22 cellular contexts compared by ENCODE assay signal in genomic region chr2:173854141-173854540, GRCh38.
"Had no signal": no experiment of that assay in that cellular context is flagged by ENCODE, and none has a peak within 500 bp of the region (broad histone marks: within the 10 kb centered on the region; RNA-seq: fewer than 3 reads in every experiment).

No MANE protein-coding gene starts in this region.

- H3K27ac Mint-ChIP-seq: effector memory CD8-positive, alpha-beta T cell; memory B cell; naive B cell; natural killer cell treated with Interleukin-12 subunit alpha and Interleukin-12 subunit beta and Interleukin-15 and Interleukin-18, amount 100 ng/mL, for 72 hours; progenitor cell of endocrine pancreas; stimulated activated memory B cell treated with anti-CD40 and anti-IgM and Interleukin-4, amounts not matched to agents 10 μg/mL and 1 μg/mL and 100 μg/mL, for 72 hours had no signal

- H3K36me3 ChIP-seq: esophagus squamous epithelium, neutrophil, right atrium auricular region, spleen had no signal

- H3K4me3 ChIP-seq: esophagus squamous epithelium, lung, right atrium auricular region, skin epidermis, spleen, testis had no signal

- H3K9me3 ChIP-seq: esophagus squamous epithelium, neutrophil, right atrium auricular region, spleen, testis had no signal

- H3K36me3 Mint-ChIP-seq: memory B cell; naive B cell; natural killer cell treated with Interleukin-12 subunit alpha and Interleukin-12 subunit beta and Interleukin-15 and Interleukin-18, amount 100 ng/mL, for 72 hours; stimulated activated memory B cell treated with anti-CD40 and anti-IgM and Interleukin-4, amounts not matched to agents 10 μg/mL and 1 μg/mL and 100 μg/mL, for 72 hours had no signal

- H3K4me3 Mint-ChIP-seq: effector memory CD8-positive, alpha-beta T cell; memory B cell; naive B cell; natural killer cell treated with Interleukin-12 subunit alpha and Interleukin-12 subunit beta and Interleukin-15 and Interleukin-18, amount 100 ng/mL, for 72 hours; neural crest cell; stimulated activated memory B cell treated with anti-CD40 and anti-IgM and Interleukin-4, amounts not matched to agents 10 μg/mL and 1 μg/mL and 100 μg/mL, for 72 hours had no signal

- H3K9me3 Mint-ChIP-seq: effector memory CD8-positive, alpha-beta T cell; memory B cell; naive B cell; natural killer cell treated with Interleukin-12 subunit alpha and Interleukin-12 subunit beta and Interleukin-15 and Interleukin-18, amount 100 ng/mL, for 72 hours; neural crest cell; stimulated activated memory B cell treated with anti-CD40 and anti-IgM and Interleukin-4, amounts not matched to agents 10 μg/mL and 1 μg/mL and 100 μg/mL, for 72 hours had no signal

- H3K27me3 ChIP-seq: esophagus squamous epithelium, neutrophil, right atrium auricular region, spleen, testis had no signal

- ATAC-seq: effector memory CD8-positive, alpha-beta T cell; natural killer cell treated with Interleukin-12 subunit alpha and Interleukin-12 subunit beta and Interleukin-15 and Interleukin-18, amount 100 ng/mL, for 72 hours; stimulated activated memory B cell treated with anti-CD40 and anti-IgM and Interleukin-4, amounts not matched to agents 10 μg/mL and 1 μg/mL and 100 μg/mL, for 72 hours; stimulated activated naive CD8-positive, alpha-beta T cell treated with anti-CD3 and anti-CD28 coated beads, Interleukin-15, Interleukin-2, amounts not matched to agents 100 U/mL and 50 U/mL, for 24 hours had no signal

- H3K4me1 ChIP-seq: parathyroid adenoma had no signal

- H3K9ac ChIP-seq: parathyroid adenoma had no signal

- DNase-seq: cerebellar nuclear complex; cortex of kidney; effector memory CD8-positive, alpha-beta T cell; erythroblast; esophagus squamous epithelium; head of caudate nucleus; naive B cell; spleen; stimulated activated CD4-positive, alpha-beta T cell treated with anti-CD3 and anti-CD28 coated beads, Interleukin-4, amount 100 ng/mL, for 4 hours; stimulated activated naive CD8-positive, alpha-beta T cell treated with anti-CD3 and anti-CD28 coated beads, Interleukin-15, Interleukin-2, amounts not matched to agents 100 U/mL and 50 U/mL, for 24 hours; substantia nigra; testis had no signal
